Comparison of ENCODE assay signal across 16 cellular contexts in genomic region chr9:89185980-89186379, GRCh38. TPM values are rescaled to one million over a fixed set of nuclear protein-coding genes. Genes with fewer than 3 reads are reported as not detected.
A peak's percentile ranks its signal among the peaks of the same experiment; 100 is the strongest.
DNase-seq lines count a peak whose midpoint lies in the region; ATAC-seq, FAIRE-seq and TF ChIP-seq lines count a peak whose summit lies in the region.
"Had no signal": no experiment of that assay in that cellular context is flagged by ENCODE, and none has a peak within 500 bp of the region (broad histone marks: within the 10 kb centered on the region; RNA-seq: fewer than 3 reads in every experiment).

No MANE protein-coding gene starts in this region.

- H3K4me2 ChIP-seq in GM23248 (ENCODE audit: unreplicated experiment) (no peak overlapping the region), K562 (ENCODE audit: insufficient read depth, low read length) (no peak overlapping the region)

- H3K36me3 ChIP-seq in GM23248 (ENCODE audit: low read depth) (no peaks in the 10 kb centered on the region), K562 (ENCODE audit: control insufficient read depth, insufficient read depth, low read length) (no peaks in the 10 kb centered on the region)
- H3K36me3 ChIP-seq: suprapubic skin had no signal

- no peak for TF ChIP-seq RAD21 in K562 (CRISPR knock-in tag; conservative IDR thresholded peaks at IDR 0.05 in 1 of 2, IDR thresholded peaks at IDR 0.05 in 1 of 2)

- H3K4me1 ChIP-seq in GM23248 (ENCODE audit: insufficient read depth): no peaks in the 10 kb centered on the region
- H3K4me1 ChIP-seq in K562 (replicated peaks in 1 of 2; ENCODE audit: control insufficient read depth in 2 of 2, insufficient read depth in 2 of 2, low read length in 2 of 2): no peaks in the 10 kb centered on the region
- H3K4me1 ChIP-seq: body of pancreas had no signal

- DNase-seq in GM23248 (peak; percentile 41), NCI-H226 (peak; percentile 45), K562 (ENCODE audit: extremely low read depth in 1 of 4, low spot score in 3 of 4) (peak in 2 of 4 experiments; percentile 13 to 19), myocyte (ENCODE audit: low read depth) (peak; percentile 54), cerebellar nuclear complex (lab: John Stamatoyannopoulos, UW) (no peak), NCI-H2107 treated with DMSO at 0.1 percent for 48 hours (lab: John Stamatoyannopoulos, UW; ENCODE audit: unreplicated experiment) (no peak), GM20000 (ENCODE audit: low spot score) (no peak)
- no peak for DNase-seq in activated T-helper 1 cell treated with anti-CD3 and anti-CD28 coated beads, Interleukin-12 subunit alpha, Interleukin-12 subunit beta, Interleukin-2, Interleukin-4 antibody, amounts not matched to agents 30 ng/mL and 10 ng/mL and 1 ng/mL, durations not matched to agents 14 hours and 24 hours and 36 hours (ENCODE audit: low spot score)
- DNase-seq: activated CD4-positive, alpha-beta T cell treated with anti-CD3 and anti-CD28 coated beads for 1 hour; activated T-cell treated with anti-CD3 and anti-CD28 coated beads, Interleukin-2, amount 50 U/mL, for 48 hours; body of pancreas; COR-L47; naive B cell; NCI-H524; SIG-M5 had no signal

- intact Hi-C loops in K562 (cut with micrococcal nuclease): no loop called here
- intact Hi-C loops in activated T-helper 1 cell treated with anti-CD3 and anti-CD28 coated beads, Interleukin-12 subunit alpha, Interleukin-12 subunit beta, Interleukin-2, Interleukin-4 antibody, amounts not matched to agents 30 ng/mL and 10 ng/mL and 1 ng/mL, durations not matched to agents 14 hours and 24 hours and 36 hours (cut with micrococcal nuclease): no loop called here

- H3K79me2 ChIP-seq in GM23248 (ENCODE audit: insufficient read depth): no peaks in the 10 kb centered on the region
- no peaks in the 10 kb centered on the region for H3K79me2 ChIP-seq in K562 (ENCODE audit: control insufficient read depth, insufficient read depth, low read length)

- no peak overlapping the region for H2AFZ ChIP-seq in GM23248
- no peak overlapping the region for H2AFZ ChIP-seq in K562 (ENCODE audit: low read depth, low read length)

- H3K9me3 ChIP-seq in GM23248 (ENCODE audit: low read depth) (no peaks in the 10 kb centered on the region), K562 (replicated peaks; ENCODE audit: control insufficient read depth, insufficient read depth, low read depth, low read length) (no peaks in the 10 kb centered on the region)
- H3K9me3 ChIP-seq: body of pancreas, suprapubic skin had no signal

- POLR2A ChIA-PET in K562 (lab: Yijun Ruan, JAX): no interaction called here

- no peak for TF ChIP-seq EP300 in K562 (IDR thresholded peaks at IDR 0.05; ENCODE audit: low read length)

- H3K27me3 ChIP-seq in GM23248 (replicated peaks; ENCODE audit: insufficient read depth) (no peaks in the 10 kb centered on the region), K562 (ENCODE audit: control insufficient read depth in 2 of 2, insufficient read depth in 2 of 2, low read length in 2 of 2) (no peaks in the 10 kb centered on the region)
- H3K27me3 ChIP-seq: body of pancreas had no signal

- H3K36me3 Mint-ChIP-seq in activated T-helper 1 cell treated with anti-CD3 and anti-CD28 coated beads, Interleukin-12 subunit alpha, Interleukin-12 subunit beta, Interleukin-2, Interleukin-4 antibody, amounts not matched to agents 30 ng/mL and 10 ng/mL and 1 ng/mL, durations not matched to agents 14 hours and 24 hours and 36 hours (ENCODE audit: low read depth): no peaks in the 10 kb centered on the region

- TF ChIP-seq CTCF in K562 (IDR thresholded peaks at IDR 0.05 in 2 of 3, conservative IDR thresholded peaks at IDR 0.05 in 1 of 3; ENCODE audit: insufficient read depth in 2 of 3, low read depth in 1 of 3, low read length in 3 of 3) (no peak), GM20000 (IDR thresholded peaks at IDR 0.05; ENCODE audit: extremely low read depth, missing control alignments) (no peak)

- TF ChIP-seq POLR2A in K562 (conservative IDR thresholded peaks at IDR 0.05): no peak

- H3K27ac Mint-ChIP-seq in activated T-helper 1 cell treated with anti-CD3 and anti-CD28 coated beads, Interleukin-12 subunit alpha, Interleukin-12 subunit beta, Interleukin-2, Interleukin-4 antibody, amounts not matched to agents 30 ng/mL and 10 ng/mL and 1 ng/mL, durations not matched to agents 14 hours and 24 hours and 36 hours: no peak overlapping the region
- H3K27ac Mint-ChIP-seq: naive B cell had no signal

- H3K9me2 ChIP-seq in GM23248 (ENCODE audit: insufficient read depth): no peaks in the 10 kb centered on the region

- no peak overlapping the region for H3K4me3 ChIP-seq in GM23248
- H3K4me3 ChIP-seq in K562: no peak overlapping the region
- H3K4me3 ChIP-seq: body of pancreas, suprapubic skin had no signal

- no peaks in the 10 kb centered on the region for H3K9me1 ChIP-seq in K562 (ENCODE audit: control insufficient read depth, insufficient read depth, low read length)

- H4K20me1 ChIP-seq in GM23248 (ENCODE audit: insufficient read depth) (no peaks in the 10 kb centered on the region), K562 (replicated peaks; ENCODE audit: control insufficient read depth, insufficient read depth, low read length) (no peaks in the 10 kb centered on the region)

- no peaks in the 10 kb centered on the region for H3K4me1 Mint-ChIP-seq in activated T-helper 1 cell treated with anti-CD3 and anti-CD28 coated beads, Interleukin-12 subunit alpha, Interleukin-12 subunit beta, Interleukin-2, Interleukin-4 antibody, amounts not matched to agents 30 ng/mL and 10 ng/mL and 1 ng/mL, durations not matched to agents 14 hours and 24 hours and 36 hours (ENCODE audit: low read depth)
- H3K4me1 Mint-ChIP-seq: naive B cell had no signal

- no peak for FAIRE-seq in K562 (lab: Jason Lieb, UNC)

- no peaks in the 10 kb centered on the region for H3K9me3 Mint-ChIP-seq in activated T-helper 1 cell treated with anti-CD3 and anti-CD28 coated beads, Interleukin-12 subunit alpha, Interleukin-12 subunit beta, Interleukin-2, Interleukin-4 antibody, amounts not matched to agents 30 ng/mL and 10 ng/mL and 1 ng/mL, durations not matched to agents 14 hours and 24 hours and 36 hours

- H3K27me3 Mint-ChIP-seq in activated T-helper 1 cell treated with anti-CD3 and anti-CD28 coated beads, Interleukin-12 subunit alpha, Interleukin-12 subunit beta, Interleukin-2, Interleukin-4 antibody, amounts not matched to agents 30 ng/mL and 10 ng/mL and 1 ng/mL, durations not matched to agents 14 hours and 24 hours and 36 hours (ENCODE audit: insufficient read depth): peaks cover 21% of the 10 kb centered on the region

- H3K27ac ChIP-seq in GM23248: no peak overlapping the region
- no peak overlapping the region for H3K27ac ChIP-seq in K562 (ENCODE audit: extremely low read depth, low read depth, low read length)
- H3K27ac ChIP-seq: body of pancreas, suprapubic skin had no signal

- H3K4me3 Mint-ChIP-seq in activated T-helper 1 cell treated with anti-CD3 and anti-CD28 coated beads, Interleukin-12 subunit alpha, Interleukin-12 subunit beta, Interleukin-2, Interleukin-4 antibody, amounts not matched to agents 30 ng/mL and 10 ng/mL and 1 ng/mL, durations not matched to agents 14 hours and 24 hours and 36 hours: no peak overlapping the region
- H3K4me3 Mint-ChIP-seq: naive B cell had no signal

- H3F3A ChIP-seq in GM23248 (ENCODE audit: insufficient read depth): no peaks in the 10 kb centered on the region

- no peak for ATAC-seq in K562
- ATAC-seq: body of pancreas had no signal

- WGBS in GM23248 (ENCODE audit: low coverage in 1 of 2, low lambda C conversion rate in 2 of 2, missing lambda C conversion rate in 2 of 2), 2 experiments: 51 to 53% methylated on average over 5 of the region's 5 CpGs
- 0% methylated on average over 5 of the region's 5 CpGs for WGBS in K562 (ENCODE audit: insufficient coverage, low coverage, missing lambda C conversion rate)

- no peak overlapping the region for H3K9ac ChIP-seq in GM23248
- H3K9ac ChIP-seq in K562 (ENCODE audit: insufficient read depth in 1 of 2, low read depth in 2 of 2, low read length in 2 of 2): no peak overlapping the region

- CTCF ChIA-PET in K562 (lab: Yijun Ruan, JAX; ENCODE audit: low intra/inter-chr PET ratio): no interaction called here

- BruUV-seq in K562 (replicated peaks; lab: Mats Ljungman, UMichigan): no TSS peak

- in situ Hi-C loops in GM23248 (cut with MboI) (no loop called here), K562 (cut with MboI) (no loop called here)

TF ChIP-seq in K562, 482 proteins besides CTCF, POLR2A, EP300 and RAD21 (continues in another document):
- TF ChIP-seq ZNF133 (CRISPR knock-in tag; IDR thresholded peaks at IDR 0.05) (no peak), GATAD2A (IDR thresholded peaks at IDR 0.05) (no peak), EHMT2 (IDR thresholded peaks at IDR 0.05) (peak; percentile 89), HDAC1 (IDR thresholded peaks at IDR 0.05) (no peak), ZNF668 (CRISPR knock-in tag; IDR thresholded peaks at IDR 0.05) (no peak), MECOM (CRISPR knock-in tag; IDR thresholded peaks at IDR 0.05) (no peak), LEF1 (IDR thresholded peaks at IDR 0.05) (no peak)

RNA-seq across cellular contexts. Expression of gene SHC3, which starts 7.4 kb away (rescaled TPM):
- total RNA-seq in GM23248 (2014; rRNA removed; shearing (Covaris generic)): 0.54 and 0.63 TPM in 2 replicates
- polyA plus RNA-seq in GM23248 (2016; fragmentation: Nextera tagmentation; extraction: Ambion mirVana) (0.20 and 0.30 TPM in 2 replicates), K562 (2011; rRNA removed) (not detected in 2 replicates), K562 (2014; fragmentation: Illumina TruSeq; extraction: Trizol) (not detected in 2 replicates), K562 (2014; fragmentation: Nextera tagmentation; extraction: Ambion mirVana) (not detected), K562 (2014; rRNA removed) (not detected in 2 replicates)
- not detected in 2 replicates for total RNA-seq in K562 (2011; cell fraction: chromatin; rRNA removed; ENCODE audit: low replicate concordance)
- total RNA-seq in K562 (2011; cell fraction: nucleolus; rRNA removed): not detected in 2 replicates
- total RNA-seq in K562 (2011; cell fraction: nucleoplasm; rRNA removed): not detected in 2 replicates
- total RNA-seq in K562 (2014; rRNA removed) (not detected in 2 replicates), K562 (2014; rRNA removed; fragmentation: Illumina TruSeq; extraction: Trizol) (not detected in 2 replicates), K562 (2015; rRNA removed; fragmentation: Illumina TruSeq; extraction: Trizol) (not detected in 2 replicates), K562 (2021) (0.02 TPM in 1 of 2 replicates, not detected in the other), myocyte (0.05 and 0.16 TPM in 2 replicates)
- not detected in 2 replicates for polyA plus RNA-seq in K562 (2011; cell fraction: cytosol; rRNA removed)
- polyA plus RNA-seq in K562 (2011; cell fraction: nucleus; rRNA removed): 0.01 and 0.28 TPM in 2 replicates
- polyA plus RNA-seq in K562 (2012): 0.05 TPM in 1 of 2 replicates, not detected in the other
- polyA minus RNA-seq in K562 (2011; rRNA and poly(A)+ RNA removed): not detected in 2 replicates
- not detected in 2 replicates for polyA minus RNA-seq in K562 (2011; cell fraction: cytosol; rRNA and poly(A)+ RNA removed)
- not detected in 2 replicates for polyA minus RNA-seq in K562 (2011; cell fraction: nucleus; rRNA and poly(A)+ RNA removed)
- polyA plus RNA-seq in myocyte (2012): 0.15 TPM
- total RNA-seq in activated T-helper 1 cell treated with anti-CD3 and anti-CD28 coated beads, Interleukin-12 subunit alpha, Interleukin-12 subunit beta, Interleukin-2, Interleukin-4 antibody, amounts not matched to agents 30 ng/mL and 10 ng/mL and 1 ng/mL, durations not matched to agents 14 hours and 24 hours and 36 hours: not detected in 2 replicates

Comparison
In these comparisons a context has a peak if more than half of its experiments do, and no peak if none do; other contexts are left out.
1. DNase-seq: peak in GM23248 (single experiment), NCI-H226 (single experiment) and myocyte (single experiment); none in activated T-helper 1 cell treated with anti-CD3 and anti-CD28 coated beads, Interleukin-12 subunit alpha, Interleukin-12 subunit beta, Interleukin-2, Interleukin-4 antibody, amounts not matched to agents 30 ng/mL and 10 ng/mL and 1 ng/mL, durations not matched to agents 14 hours and 24 hours and 36 hours (single experiment), cerebellar nuclear complex (0 of 2), NCI-H2107 treated with DMSO at 0.1 percent for 48 hours (single experiment) and GM20000 (single experiment).